In the genomic region with DNA sequence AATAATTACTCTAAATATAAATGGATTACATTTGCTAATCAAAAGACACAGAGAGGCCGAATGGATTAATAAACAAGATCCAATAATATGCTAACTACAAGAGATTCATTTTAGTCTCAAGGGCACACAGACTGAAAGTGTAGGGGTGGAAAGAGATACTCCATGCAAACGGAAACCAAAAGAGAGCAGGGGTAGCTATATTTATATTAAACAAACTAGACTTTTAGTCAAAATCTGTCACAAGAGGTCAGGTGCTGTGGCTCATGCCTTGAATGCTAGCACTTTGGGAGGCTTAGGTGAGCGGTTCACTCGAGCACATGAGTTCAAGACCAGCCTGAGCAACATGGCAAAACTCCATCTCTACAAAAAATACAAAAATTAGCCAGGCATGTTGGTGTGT, we compare ENCODE assay signal across 14 cellular contexts.
DNase-seq lines count a peak whose midpoint lies in the region; ATAC-seq and TF ChIP-seq lines count a peak whose summit lies in the region.
"Had no signal": no experiment of that assay in that cellular context is flagged by ENCODE, and none has a peak within 500 bp of the region (broad histone marks: within the 10 kb centered on the region; RNA-seq: fewer than 3 reads in every experiment).

No MANE protein-coding gene starts in this region.

- ATAC-seq in GM19035 (IDR thresholded peaks at IDR 0.05; ENCODE audit: unreplicated experiment) (peak; percentile 55), HG02642 (IDR thresholded peaks at IDR 0.05; ENCODE audit: poor library complexity, unreplicated experiment) (peak; percentile 75), HG03354 (IDR thresholded peaks at IDR 0.05; ENCODE audit: poor library complexity, severe bottlenecking, unreplicated experiment) (peak; percentile 76)

- no peak for TF ChIP-seq CTCF in GM12865 (IDR thresholded peaks at IDR 0.05; ENCODE audit: insufficient read depth, low read depth, low read length, missing control alignments)

- peak; percentile 46 for DNase-seq in GM12865 (ENCODE audit: low read depth)
- DNase-seq in DMS53 treated with DMSO at 0.1 percent for 48 hours (lab: John Stamatoyannopoulos, UW; ENCODE audit: unreplicated experiment): no peak
- no peak for DNase-seq in NCI-H526 (lab: John Stamatoyannopoulos, UW)
- no peak for DNase-seq in HPDE6-E6E7 (ENCODE audit: extremely low spot score)
- no peak for DNase-seq in NCI-H1048 (lab: John Stamatoyannopoulos, UW)
- DNase-seq: GOT3, NCI-H1436 treated with DMSO at 0.1 percent for 48 hours, NCI-H2081, NCI-H524 treated with DMSO at 0.1 percent for 48 hours, T-helper 9 cell had no signal

- H3K4me3 ChIP-seq in GM12865 (ENCODE audit: low read depth, low read length): no peak overlapping the region
- H3K4me3 ChIP-seq: BLaER1 treated with 17β-estradiol and CSF1 and Interleukin-3, amounts not matched to agents 10 nM and 100 nM had no signal
